In genomic region chr6:51060262-51060762, GRCh38 we compare ENCODE assay signal across 7 cellular contexts.
"Had no signal": no experiment of that assay in that cellular context is flagged by ENCODE, and none has a peak within 500 bp of the region (broad histone marks: within the 10 kb centered on the region; RNA-seq: fewer than 3 reads in every experiment).

No MANE protein-coding gene starts in this region.

- H3K27ac ChIP-seq: HL-60 had no signal

- H3K27ac Mint-ChIP-seq: GM23338, H9, IgD-negative memory B cell had no signal

- H3K9me3 Mint-ChIP-seq: GM23338, H9 had no signal

- H3K4me3 ChIP-seq: GM23338 had no signal

- H3K36me3 Mint-ChIP-seq: IgD-negative memory B cell had no signal

- ATAC-seq: GM23338, HepG2 had no signal

- H3K4me3 Mint-ChIP-seq: GM23338, H9, IgD-negative memory B cell had no signal

- H3K27me3 Mint-ChIP-seq: IgD-negative memory B cell had no signal

- DNase-seq: H9, HCEC 1CT, KG1 had no signal

- H3K4me1 Mint-ChIP-seq: IgD-negative memory B cell had no signal
